7 cellular contexts compared by ENCODE assay signal in the genomic region with DNA sequence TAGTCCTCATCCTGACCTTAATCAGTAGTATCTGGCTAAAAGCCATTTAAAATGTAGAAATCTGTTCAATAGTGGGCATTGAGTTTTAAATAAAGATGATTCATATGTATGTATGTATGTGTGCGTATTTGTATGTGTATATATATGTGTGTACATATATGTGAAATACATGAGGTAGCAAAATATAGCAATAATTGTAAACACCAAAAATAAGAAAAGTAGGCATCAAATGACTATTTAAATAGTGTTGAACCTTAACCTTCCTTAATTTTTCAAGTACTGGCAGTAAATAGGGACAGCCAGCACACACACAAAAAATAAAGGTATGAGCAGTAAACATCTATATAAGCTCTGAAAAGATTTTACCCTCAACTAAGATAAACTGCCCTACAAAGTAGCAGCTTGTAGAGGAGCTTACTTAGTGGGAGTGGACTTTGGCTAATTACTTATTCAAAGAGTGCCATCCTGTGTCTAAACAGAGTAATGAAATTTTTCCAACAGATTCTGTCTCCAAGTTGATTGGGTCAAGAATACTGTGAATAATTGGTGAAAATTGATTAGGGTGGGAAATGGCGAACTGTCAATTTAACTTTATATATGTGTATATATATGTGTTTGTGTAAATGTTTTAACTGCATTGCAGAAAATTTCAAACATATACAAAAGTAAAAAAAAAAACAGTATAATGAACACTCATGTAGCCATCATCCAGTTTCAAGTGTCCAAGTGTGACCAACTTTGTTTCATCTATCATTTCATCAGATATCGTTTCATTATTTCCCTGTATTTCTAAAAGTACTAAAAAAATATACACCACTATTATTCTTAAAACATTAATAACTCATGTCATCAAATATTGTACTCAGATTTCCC. TPM values are rescaled to one million over a fixed set of nuclear protein-coding genes. Genes with fewer than 3 reads are reported as not detected.
DNase-seq lines count a peak whose midpoint lies in the region; ATAC-seq and TF ChIP-seq lines count a peak whose summit lies in the region.

No MANE protein-coding gene starts in this region.

- WGBS in lung, 2 donors = 32 to 40% methylated on average over 3 of the region's 3 CpGs
- 34% methylated on average over 3 of the region's 3 CpGs for WGBS in thymus

- peak; percentile 79 for TF ChIP-seq RAD21 in Ishikawa (IDR thresholded peaks at IDR 0.05; ENCODE audit: low read depth)

- peaks cover 4% of the 10 kb centered on the region for H3K27me3 Mint-ChIP-seq in dendritic cell treated with granulocyte-macrophage colony-stimulating factor and Interleukin-4, amounts not matched to agents 40 ng/mL and 50 ng/mL, for 4 days

- DNase-seq in GM04504 (ENCODE audit: low read depth) = peak; percentile 49
- DNase-seq in RKO (ENCODE audit: low spot score) = peak; percentile 91
- no peak for DNase-seq in lung (ENCODE audit: low spot score)

- H3K9me3 ChIP-seq in lung (ENCODE audit: control insufficient read depth in 2 of 2, insufficient read depth in 1 of 2, low read length in 1 of 2) (no peaks in the 10 kb centered on the region), thymus (ENCODE audit: control insufficient read depth) (no peaks in the 10 kb centered on the region)

- intact Hi-C loops in dendritic cell treated with granulocyte-macrophage colony-stimulating factor and Interleukin-4, amounts not matched to agents 40 ng/mL and 50 ng/mL, for 4 days (cut with micrococcal nuclease) = loop anchor here (1.0 to 10.0 kb wide), 5 partner anchors 269 to 846 kb away; no protein-coding TSS in a partner anchor

- H3K27ac Mint-ChIP-seq in dendritic cell treated with granulocyte-macrophage colony-stimulating factor and Interleukin-4, amounts not matched to agents 40 ng/mL and 50 ng/mL, for 4 days = peak overlapping the region; percentile 78

- peak overlapping the region in 1 of 2 donors; percentile 96 for H3K27ac ChIP-seq in lung (ENCODE audit: low read depth in 1 of 2, low read length in 1 of 2)
- H3K27ac ChIP-seq in thymus (ENCODE audit: low read depth) = no peak overlapping the region

- peaks cover 13% of the 10 kb centered on the region for H3K4me1 Mint-ChIP-seq in dendritic cell treated with granulocyte-macrophage colony-stimulating factor and Interleukin-4, amounts not matched to agents 40 ng/mL and 50 ng/mL, for 4 days (ENCODE audit: low read depth)

- peak overlapping the region; percentile 86 for H3K4me3 Mint-ChIP-seq in dendritic cell treated with granulocyte-macrophage colony-stimulating factor and Interleukin-4, amounts not matched to agents 40 ng/mL and 50 ng/mL, for 4 days

- H3K36me3 ChIP-seq in lung (ENCODE audit: control insufficient read depth in 2 of 2, insufficient read depth in 2 of 2, low read length in 2 of 2) (no peaks in the 10 kb centered on the region), thymus (ENCODE audit: control insufficient read depth, insufficient read depth) (no peaks in the 10 kb centered on the region)

- ATAC-seq in GM21619 (IDR thresholded peaks at IDR 0.05; ENCODE audit: unreplicated experiment) = peak; percentile 50
- ATAC-seq in lung (ENCODE audit: insufficient read depth, low FRiP score) = peak; percentile 81

- H3K4me1 ChIP-seq in lung (ENCODE audit: control insufficient read depth in 2 of 2, insufficient read depth in 2 of 2, low read length in 2 of 2) (no peaks in the 10 kb centered on the region), thymus (ENCODE audit: control insufficient read depth, insufficient read depth, low read length) (peaks cover 3% of the 10 kb centered on the region)

- TF ChIP-seq EP300 in Ishikawa (IDR thresholded peaks at IDR 0.05; ENCODE audit: borderline replicate concordance) = no peak

- H3K9me3 Mint-ChIP-seq in dendritic cell treated with granulocyte-macrophage colony-stimulating factor and Interleukin-4, amounts not matched to agents 40 ng/mL and 50 ng/mL, for 4 days = no peaks in the 10 kb centered on the region

- H3K36me3 Mint-ChIP-seq in dendritic cell treated with granulocyte-macrophage colony-stimulating factor and Interleukin-4, amounts not matched to agents 40 ng/mL and 50 ng/mL, for 4 days (ENCODE audit: low read depth) = no peaks in the 10 kb centered on the region

- TF ChIP-seq CTCF in lung (IDR thresholded peaks at IDR 0.05; ENCODE audit: control extremely low read depth, extremely low read depth) = peak; percentile 51

- H3K4me3 ChIP-seq in lung = no peak overlapping the region
- H3K4me3 ChIP-seq in thymus (ENCODE audit: low read length) = peak overlapping the region; percentile 83

- H3K27me3 ChIP-seq in lung (ENCODE audit: control insufficient read depth, insufficient read depth) (no peaks in the 10 kb centered on the region), thymus (ENCODE audit: control insufficient read depth, insufficient read depth) (no peaks in the 10 kb centered on the region)

TF ChIP-seq in Ishikawa, 13 proteins besides CTCF, POLR2A, EP300 and RAD21:
- TF ChIP-seq EGR1 (IDR thresholded peaks at IDR 0.05) = no peak
- TF ChIP-seq ZBTB7A (IDR thresholded peaks at IDR 0.05; ENCODE audit: low read depth) = no peak
- no peak for TF ChIP-seq YY1 (IDR thresholded peaks at IDR 0.05; ENCODE audit: low read depth)
- no peak for TF ChIP-seq FOXM1 (IDR thresholded peaks at IDR 0.05; ENCODE audit: borderline replicate concordance, low read depth)
- no peak for TF ChIP-seq CEBPB (IDR thresholded peaks at IDR 0.05)
- TF ChIP-seq, protein P1, sequence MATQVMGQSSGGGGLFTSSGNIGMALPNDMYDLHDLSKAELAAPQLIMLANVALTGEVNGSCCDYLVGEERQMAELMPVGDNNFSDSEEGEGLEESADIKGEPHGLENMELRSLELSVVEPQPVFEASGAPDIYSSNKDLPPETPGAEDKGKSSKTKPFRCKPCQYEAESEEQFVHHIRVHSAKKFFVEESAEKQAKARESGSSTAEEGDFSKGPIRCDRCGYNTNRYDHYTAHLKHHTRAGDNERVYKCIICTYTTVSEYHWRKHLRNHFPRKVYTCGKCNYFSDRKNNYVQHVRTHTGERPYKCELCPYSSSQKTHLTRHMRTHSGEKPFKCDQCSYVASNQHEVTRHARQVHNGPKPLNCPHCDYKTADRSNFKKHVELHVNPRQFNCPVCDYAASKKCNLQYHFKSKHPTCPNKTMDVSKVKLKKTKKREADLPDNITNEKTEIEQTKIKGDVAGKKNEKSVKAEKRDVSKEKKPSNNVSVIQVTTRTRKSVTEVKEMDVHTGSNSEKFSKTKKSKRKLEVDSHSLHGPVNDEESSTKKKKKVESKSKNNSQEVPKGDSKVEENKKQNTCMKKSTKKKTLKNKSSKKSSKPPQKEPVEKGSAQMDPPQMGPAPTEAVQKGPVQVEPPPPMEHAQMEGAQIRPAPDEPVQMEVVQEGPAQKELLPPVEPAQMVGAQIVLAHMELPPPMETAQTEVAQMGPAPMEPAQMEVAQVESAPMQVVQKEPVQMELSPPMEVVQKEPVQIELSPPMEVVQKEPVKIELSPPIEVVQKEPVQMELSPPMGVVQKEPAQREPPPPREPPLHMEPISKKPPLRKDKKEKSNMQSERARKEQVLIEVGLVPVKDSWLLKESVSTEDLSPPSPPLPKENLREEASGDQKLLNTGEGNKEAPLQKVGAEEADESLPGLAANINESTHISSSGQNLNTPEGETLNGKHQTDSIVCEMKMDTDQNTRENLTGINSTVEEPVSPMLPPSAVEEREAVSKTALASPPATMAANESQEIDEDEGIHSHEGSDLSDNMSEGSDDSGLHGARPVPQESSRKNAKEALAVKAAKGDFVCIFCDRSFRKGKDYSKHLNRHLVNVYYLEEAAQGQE (IDR thresholded peaks at IDR 0.05; ENCODE audit: low read depth) = no peak
- no peak for TF ChIP-seq TEAD4 (IDR thresholded peaks at IDR 0.05)
- TF ChIP-seq, protein P2, sequence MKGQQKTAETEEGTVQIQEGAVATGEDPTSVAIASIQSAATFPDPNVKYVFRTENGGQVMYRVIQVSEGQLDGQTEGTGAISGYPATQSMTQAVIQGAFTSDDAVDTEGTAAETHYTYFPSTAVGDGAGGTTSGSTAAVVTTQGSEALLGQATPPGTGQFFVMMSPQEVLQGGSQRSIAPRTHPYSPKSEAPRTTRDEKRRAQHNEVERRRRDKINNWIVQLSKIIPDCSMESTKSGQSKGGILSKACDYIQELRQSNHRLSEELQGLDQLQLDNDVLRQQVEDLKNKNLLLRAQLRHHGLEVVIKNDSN (IDR thresholded peaks at IDR 0.05) = no peak
- TF ChIP-seq, protein P3, sequence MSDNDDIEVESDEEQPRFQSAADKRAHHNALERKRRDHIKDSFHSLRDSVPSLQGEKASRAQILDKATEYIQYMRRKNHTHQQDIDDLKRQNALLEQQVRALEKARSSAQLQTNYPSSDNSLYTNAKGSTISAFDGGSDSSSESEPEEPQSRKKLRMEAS (IDR thresholded peaks at IDR 0.05) = no peak

RNA-seq across cellular contexts. Expression of gene ADAMTS6, which starts 2.0 kb away (rescaled TPM):
- 10 to 100 TPM in 1 of 2 donors, 1 to 10 TPM in 1; 6.2 to 16.8 TPM for total RNA-seq in lung
- polyA plus RNA-seq in lung (under 1 TPM; 0.19 to 0.45 TPM), thymus (1.2 TPM)
